ENCODE assay signal across 8 cellular contexts in genomic region chr15:24955549-24955929, GRCh38. TPM values are rescaled to one million over a fixed set of nuclear protein-coding genes. Genes with fewer than 3 reads are reported as not detected.
DNase-seq lines count a peak whose midpoint lies in the region; ATAC-seq and TF ChIP-seq lines count a peak whose summit lies in the region.

No MANE protein-coding gene starts in this region.

- H3K4me1 Mint-ChIP-seq in activated T-helper 2 cell treated with anti-CD3 and anti-CD28 coated beads, Interferon-gamma antibody, Interleukin-2, Interleukin-4, amounts not matched to agents 10 μg/mL and 5 μg/mL and 100 μg/mL, durations not matched to agents 14 hours and 24 hours and 36 hours (ENCODE audit: low read depth): peaks cover 3% of the 10 kb centered on the region

- H3K9me3 ChIP-seq in psoas muscle: no peaks in the 10 kb centered on the region

- H3K27ac Mint-ChIP-seq in activated T-helper 2 cell treated with anti-CD3 and anti-CD28 coated beads, Interferon-gamma antibody, Interleukin-2, Interleukin-4, amounts not matched to agents 10 μg/mL and 5 μg/mL and 100 μg/mL, durations not matched to agents 14 hours and 24 hours and 36 hours: peak overlapping the region; percentile 91

- no peak for TF ChIP-seq CTCF in psoas muscle (IDR thresholded peaks at IDR 0.05)

- WGBS in psoas muscle, 3 donors: 42 to 54% (median 48%) methylated on average over 21 to 30 of the region's 30 CpGs

- peak overlapping the region; percentile 88 for H3K4me3 Mint-ChIP-seq in activated T-helper 2 cell treated with anti-CD3 and anti-CD28 coated beads, Interferon-gamma antibody, Interleukin-2, Interleukin-4, amounts not matched to agents 10 μg/mL and 5 μg/mL and 100 μg/mL, durations not matched to agents 14 hours and 24 hours and 36 hours (ENCODE audit: low read depth)

- no peaks in the 10 kb centered on the region for H3K36me3 ChIP-seq in psoas muscle (ENCODE audit: insufficient read depth in 1 of 2, low read depth in 1 of 2)

- intact Hi-C loops in activated T-helper 2 cell treated with anti-CD3 and anti-CD28 coated beads, Interferon-gamma antibody, Interleukin-2, Interleukin-4, amounts not matched to agents 10 μg/mL and 5 μg/mL and 100 μg/mL, durations not matched to agents 14 hours and 24 hours and 36 hours (cut with micrococcal nuclease): loop anchor here (5.0 to 10.0 kb wide), 3 partner anchors 188 to 1127 kb away; no protein-coding TSS in a partner anchor
- intact Hi-C loops in psoas muscle (cut with DNase I): no loop called here

- H3K27ac ChIP-seq in psoas muscle: peak overlapping the region; percentile 85

- H3K9me3 Mint-ChIP-seq in activated T-helper 2 cell treated with anti-CD3 and anti-CD28 coated beads, Interferon-gamma antibody, Interleukin-2, Interleukin-4, amounts not matched to agents 10 μg/mL and 5 μg/mL and 100 μg/mL, durations not matched to agents 14 hours and 24 hours and 36 hours: peaks cover 39% of the 10 kb centered on the region

- peaks cover 7% of the 10 kb centered on the region for H3K4me1 ChIP-seq in psoas muscle

- peak; percentile 24 to 60 (median 26) for ATAC-seq in psoas muscle
- no peak for ATAC-seq in HG03025 (IDR thresholded peaks at IDR 0.05; ENCODE audit: low FRiP score, unreplicated experiment)

- peaks cover 22% of the 10 kb centered on the region for H3K36me3 Mint-ChIP-seq in activated T-helper 2 cell treated with anti-CD3 and anti-CD28 coated beads, Interferon-gamma antibody, Interleukin-2, Interleukin-4, amounts not matched to agents 10 μg/mL and 5 μg/mL and 100 μg/mL, durations not matched to agents 14 hours and 24 hours and 36 hours (ENCODE audit: low read depth)

- DNase-seq in NCI-H146 (lab: John Stamatoyannopoulos, UW) (peak; percentile 20), NCI-H146 treated with DMSO at 0.1 percent for 48 hours (lab: John Stamatoyannopoulos, UW; ENCODE audit: unreplicated experiment) (no peak), germinal center (ENCODE audit: low spot score) (peak; percentile 4), psoas muscle (peak; percentile 33 to 60), NCI-H526 treated with DMSO at 0.1 percent for 48 hours (lab: John Stamatoyannopoulos, UW) (no peak), DMS153 treated with DMSO at 0.1 percent for 48 hours (lab: John Stamatoyannopoulos, UW; ENCODE audit: unreplicated experiment) (no peak)
- DNase-seq in activated T-helper 2 cell treated with anti-CD3 and anti-CD28 coated beads, Interferon-gamma antibody, Interleukin-2, Interleukin-4, amounts not matched to agents 10 μg/mL and 5 μg/mL and 100 μg/mL, durations not matched to agents 14 hours and 24 hours and 36 hours (ENCODE audit: low spot score): no peak

- no peaks in the 10 kb centered on the region for H3K27me3 Mint-ChIP-seq in activated T-helper 2 cell treated with anti-CD3 and anti-CD28 coated beads, Interferon-gamma antibody, Interleukin-2, Interleukin-4, amounts not matched to agents 10 μg/mL and 5 μg/mL and 100 μg/mL, durations not matched to agents 14 hours and 24 hours and 36 hours (ENCODE audit: low read depth)

- peak overlapping the region; percentile 75 for H3K4me3 ChIP-seq in psoas muscle

- no peaks in the 10 kb centered on the region for H3K27me3 ChIP-seq in psoas muscle (ENCODE audit: insufficient read depth in 3 of 3, low read length in 2 of 3)

RNA-seq across cellular contexts. Expression of gene SNRPN, which starts 0.8 kb away (rescaled TPM):
- total RNA-seq in activated T-helper 2 cell treated with anti-CD3 and anti-CD28 coated beads, Interferon-gamma antibody, Interleukin-2, Interleukin-4, amounts not matched to agents 10 μg/mL and 5 μg/mL and 100 μg/mL, durations not matched to agents 14 hours and 24 hours and 36 hours: 38.2 and 38.6 TPM in 2 replicates
- 100 to 1,000 TPM in 3 of 4 donors, 10 to 100 TPM in 1; 76.3 to 190 (median 107) TPM for total RNA-seq in psoas muscle
- polyA plus RNA-seq in psoas muscle: 100 to 1,000 TPM in 2 of 3 donors, 10 to 100 TPM in 1; 65.4 to 240 (median 120) TPM

RNA-seq across cellular contexts. Expression of gene SNURF, which starts 0.8 kb away (rescaled TPM):
- 7.6 and 8.8 TPM in 2 replicates for total RNA-seq in activated T-helper 2 cell treated with anti-CD3 and anti-CD28 coated beads, Interferon-gamma antibody, Interleukin-2, Interleukin-4, amounts not matched to agents 10 μg/mL and 5 μg/mL and 100 μg/mL, durations not matched to agents 14 hours and 24 hours and 36 hours
- 10 to 100 TPM; 22.2 to 26.8 (median 24.1) TPM for total RNA-seq in psoas muscle
- polyA plus RNA-seq in psoas muscle: 1 to 10 TPM; 2.2 to 3.9 (median 3.4) TPM

Comparison
In these comparisons a context has a peak if more than half of its experiments do, and no peak if none do; other contexts are left out.
1. DNase-seq: peak in NCI-H146 (single experiment), germinal center (single experiment) and psoas muscle (2 of 2); none in NCI-H146 treated with DMSO at 0.1 percent for 48 hours (single experiment), activated T-helper 2 cell treated with anti-CD3 and anti-CD28 coated beads, Interferon-gamma antibody, Interleukin-2, Interleukin-4, amounts not matched to agents 10 μg/mL and 5 μg/mL and 100 μg/mL, durations not matched to agents 14 hours and 24 hours and 36 hours (single experiment), NCI-H526 treated with DMSO at 0.1 percent for 48 hours (single experiment) and DMS153 treated with DMSO at 0.1 percent for 48 hours (single experiment).